ENCODE assay signal across 12 cellular contexts in the genomic region with DNA sequence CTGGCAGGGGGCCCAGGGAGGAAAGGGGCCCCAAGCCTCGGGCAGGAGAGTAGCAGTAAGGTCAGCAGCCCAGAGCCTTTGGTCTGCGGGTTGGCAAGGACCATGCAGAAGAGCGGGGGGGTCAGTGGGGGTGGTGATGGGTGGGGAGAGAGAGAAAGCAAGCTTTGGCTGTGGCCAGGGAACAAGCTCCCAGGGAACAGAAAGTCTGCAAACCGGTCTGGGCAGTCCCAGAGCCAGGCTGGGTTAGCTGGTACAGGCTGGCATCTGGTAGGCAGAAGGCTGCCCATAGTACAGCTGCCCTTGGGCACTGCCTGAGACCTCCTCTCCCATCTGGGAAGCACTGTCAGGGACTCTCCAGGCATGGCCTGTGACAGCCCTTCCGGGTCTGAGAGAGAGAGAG. TPM values are rescaled to one million over a fixed set of nuclear protein-coding genes. Genes with fewer than 3 reads are reported as not detected.
DNase-seq lines count a peak whose midpoint lies in the region; ATAC-seq lines count a peak whose summit lies in the region.
"Had no signal": no experiment of that assay in that cellular context is flagged by ENCODE, and none has a peak within 500 bp of the region (broad histone marks: within the 10 kb centered on the region; RNA-seq: fewer than 3 reads in every experiment).

No MANE protein-coding gene starts in this region.

- DNase-seq in C1 segment of cervical spinal cord (lab: John Stamatoyannopoulos, UW) (peak in 10 of 14 donors; percentile 10 to 73 (median 41)), RPMI7951 (ENCODE audit: low read depth) (peak; percentile 86), globus pallidus (ENCODE audit: low spot score) (peak; percentile 49), myocyte (ENCODE audit: low read depth) (peak; percentile 37), iPS-NIHi7 (ENCODE audit: extremely low spot score) (no peak)
- DNase-seq in activated effector memory CD4-positive, alpha-beta T cell treated with anti-CD3 and anti-CD28 coated beads, Interleukin-2, amount 50 U/mL, for 16 hours, result no peak
- DNase-seq: activated CD8-positive, alpha-beta memory T cell treated with anti-CD3 and anti-CD28 coated beads, Interleukin-2, amount 50 U/mL, for 48 hours; NCI-H1694 treated with DMSO at 0.1 percent for 48 hours had no signal

- ATAC-seq in GM19023 (IDR thresholded peaks at IDR 0.05; ENCODE audit: unreplicated experiment), result no peak
- ATAC-seq in activated CD4-positive, CD25-positive, alpha-beta regulatory T cell treated with anti-CD3 and anti-CD28 coated beads, Interleukin-2, amount 50 U/mL, for 24 hours, result no peak
- ATAC-seq: GM23338; stimulated activated memory B cell treated with anti-CD40 and anti-IgM and Interleukin-4, amounts not matched to agents 10 μg/mL and 1 μg/mL and 100 μg/mL, for 72 hours had no signal

RNA-seq across cellular contexts. Expression of gene EPB41L4B, which starts 10.5 kb away (rescaled TPM):
- under 0.01 TPM in 1 of 2 replicates, not detected in the other for total RNA-seq in RPMI7951 (2014; rRNA removed; shearing (Covaris generic))
- 0.10 and 0.70 TPM in 2 replicates for total RNA-seq in myocyte
- 0.26 TPM for polyA plus RNA-seq in myocyte (2012)

Comparison
In these comparisons a context has a peak if more than half of its experiments do, and no peak if none do; other contexts are left out.
1. DNase-seq: peak in C1 segment of cervical spinal cord (10 of 14), RPMI7951 (single experiment), globus pallidus (single experiment) and myocyte (single experiment); none in iPS-NIHi7 (single experiment) and activated effector memory CD4-positive, alpha-beta T cell treated with anti-CD3 and anti-CD28 coated beads, Interleukin-2, amount 50 U/mL, for 16 hours (single experiment).